In genomic region chr2:7052404-7052803, GRCh38 we compare ENCODE assay signal across 14 cellular contexts.
DNase-seq lines count a peak whose midpoint lies in the region; ATAC-seq and TF ChIP-seq lines count a peak whose summit lies in the region.
"Had no signal": no experiment of that assay in that cellular context is flagged by ENCODE, and none has a peak within 500 bp of the region (broad histone marks: within the 10 kb centered on the region; RNA-seq: fewer than 3 reads in every experiment).

No MANE protein-coding gene starts in this region.

- H3K36me3 ChIP-seq in GM06990 (ENCODE audit: control insufficient read depth, insufficient read depth, low read length) (no peaks in the 10 kb centered on the region), tibial nerve (no peaks in the 10 kb centered on the region)
- H3K36me3 ChIP-seq: transverse colon had no signal

- no peak overlapping the region for H3K27ac Mint-ChIP-seq in activated naive CD4-positive, alpha-beta T cell treated with anti-CD3 and anti-CD28 coated beads, Interleukin-2, amount 10 ng/mL, durations not matched to agents 7 days and 5 days
- H3K27ac Mint-ChIP-seq: nephron had no signal

- no peak overlapping the region for H3K27ac ChIP-seq in tibial nerve
- H3K27ac ChIP-seq: dorsolateral prefrontal cortex, transverse colon had no signal

- TF ChIP-seq POLR2A in tibial nerve (IDR thresholded peaks at IDR 0.05), result no peak

- H3K9me3 Mint-ChIP-seq in activated naive CD4-positive, alpha-beta T cell treated with anti-CD3 and anti-CD28 coated beads, Interleukin-2, amount 10 ng/mL, durations not matched to agents 7 days and 5 days, result no peaks in the 10 kb centered on the region
- H3K9me3 Mint-ChIP-seq: nephron had no signal

- H3K36me3 Mint-ChIP-seq in activated naive CD4-positive, alpha-beta T cell treated with anti-CD3 and anti-CD28 coated beads, Interleukin-2, amount 10 ng/mL, durations not matched to agents 7 days and 5 days, result peaks cover 24% of the 10 kb centered on the region

- no peaks in the 10 kb centered on the region for H3K27me3 ChIP-seq in GM06990 (replicated peaks; ENCODE audit: control insufficient read depth, insufficient read depth, low read length)
- no peaks in the 10 kb centered on the region for H3K27me3 ChIP-seq in tibial nerve
- H3K27me3 ChIP-seq: dorsolateral prefrontal cortex, transverse colon had no signal

- TF ChIP-seq EP300 in tibial nerve (IDR thresholded peaks at IDR 0.05), result no peak

- CTCF ChIA-PET in activated naive CD4-positive, alpha-beta T cell treated with anti-CD3 and anti-CD28 coated beads, Interleukin-2, amount 10 ng/mL, durations not matched to agents 7 days and 5 days (lab: Charles Lee), result no interaction called here

- H3K9me3 ChIP-seq in tibial nerve, result no peaks in the 10 kb centered on the region
- H3K9me3 ChIP-seq: transverse colon had no signal

- H3K27me3 Mint-ChIP-seq in activated naive CD4-positive, alpha-beta T cell treated with anti-CD3 and anti-CD28 coated beads, Interleukin-2, amount 10 ng/mL, durations not matched to agents 7 days and 5 days, result no peaks in the 10 kb centered on the region

- peaks cover 14% of the 10 kb centered on the region for H3K4me1 Mint-ChIP-seq in activated naive CD4-positive, alpha-beta T cell treated with anti-CD3 and anti-CD28 coated beads, Interleukin-2, amount 10 ng/mL, durations not matched to agents 7 days and 5 days

- TF ChIP-seq CTCF in GM06990 (IDR thresholded peaks at IDR 0.05; ENCODE audit: insufficient read depth, low read length, poor library complexity, severe bottlenecking), result no peak
- TF ChIP-seq CTCF in tibial nerve (IDR thresholded peaks at IDR 0.05), result no peak

- ATAC-seq in GM19395 (IDR thresholded peaks at IDR 0.05; ENCODE audit: unreplicated experiment) (peak; percentile 83), HG02763 (IDR thresholded peaks at IDR 0.05; ENCODE audit: unreplicated experiment) (peak; percentile 68), HG03469 (IDR thresholded peaks at IDR 0.05; ENCODE audit: unreplicated experiment) (peak; percentile 89), HG03521 (IDR thresholded peaks at IDR 0.05; ENCODE audit: unreplicated experiment) (no peak)

- no peak overlapping the region for H3K4me3 Mint-ChIP-seq in activated naive CD4-positive, alpha-beta T cell treated with anti-CD3 and anti-CD28 coated beads, Interleukin-2, amount 10 ng/mL, durations not matched to agents 7 days and 5 days
- H3K4me3 Mint-ChIP-seq: nephron had no signal

- DNase-seq in GM06990 (ENCODE audit: extremely low read depth, insufficient read length) (peak; percentile 36), tibial nerve (ENCODE audit: low spot score in 2 of 2) (no peak), DMS153 treated with DMSO at 0.1 percent for 48 hours (lab: John Stamatoyannopoulos, UW; ENCODE audit: unreplicated experiment) (no peak)
- DNase-seq in activated naive CD4-positive, alpha-beta T cell treated with anti-CD3 and anti-CD28 coated beads, Interleukin-2, amount 10 ng/mL, durations not matched to agents 7 days and 5 days, result no peak
- DNase-seq: DMS79, dorsolateral prefrontal cortex, kidney glomerular epithelial cell, NCI-H510A treated with DMSO at 0.1 percent for 48 hours, transverse colon had no signal

- H3K4me1 ChIP-seq in tibial nerve, result peaks cover 0 to 4% (median 0%) of the 10 kb centered on the region in 4 donors
- H3K4me1 ChIP-seq: transverse colon had no signal

- WGBS in tibial nerve, 2 donors, result 72 to 73% methylated on average over 3 of the region's 3 CpGs

- H3K4me3 ChIP-seq in GM06990 (replicated peaks; ENCODE audit: low read depth, low read length), result no peak overlapping the region
- H3K4me3 ChIP-seq in tibial nerve, result no peak overlapping the region
- H3K4me3 ChIP-seq: dorsolateral prefrontal cortex, transverse colon had no signal
